ENCODE assay signal across 25 cellular contexts in genomic region chr3:157069406-157069805, GRCh38.
DNase-seq lines count a peak whose midpoint lies in the region; ATAC-seq, FAIRE-seq and TF ChIP-seq lines count a peak whose summit lies in the region.
"Had no signal": no experiment of that assay in that cellular context is flagged by ENCODE, and none has a peak within 500 bp of the region (broad histone marks: within the 10 kb centered on the region; RNA-seq: fewer than 3 reads in every experiment).

No MANE protein-coding gene starts in this region.

- TF ChIP-seq POLR2A in K562 (conservative IDR thresholded peaks at IDR 0.05) = no peak

- H3K4me2 ChIP-seq in K562 (ENCODE audit: insufficient read depth, low read length) (no peak overlapping the region), parathyroid adenoma (ENCODE audit: low read length) (no peak overlapping the region), SK-N-SH (no peak overlapping the region)
- H3K4me2 ChIP-seq: A549 had no signal

- TF ChIP-seq RAD21 in K562 (CRISPR knock-in tag; conservative IDR thresholded peaks at IDR 0.05 in 1 of 2, IDR thresholded peaks at IDR 0.05 in 1 of 2) (no peak), SK-N-SH (IDR thresholded peaks at IDR 0.05; ENCODE audit: low read length) (no peak)

- no peak for ATAC-seq in K562
- ATAC-seq: A549, GM12878, HCT116 had no signal

- no peaks in the 10 kb centered on the region for H3F3A ChIP-seq in SK-N-SH (replicated peaks; ENCODE audit: insufficient read depth)

- H3K79me2 ChIP-seq in K562 (ENCODE audit: control insufficient read depth, insufficient read depth, low read length) = no peaks in the 10 kb centered on the region
- no peaks in the 10 kb centered on the region for H3K79me2 ChIP-seq in parathyroid adenoma
- H3K79me2 ChIP-seq in SK-N-SH (ENCODE audit: insufficient read depth) = no peaks in the 10 kb centered on the region

- H3K27me3 ChIP-seq in K562 (ENCODE audit: control insufficient read depth in 2 of 2, insufficient read depth in 2 of 2, low read length in 2 of 2) = no peaks in the 10 kb centered on the region
- no peaks in the 10 kb centered on the region for H3K27me3 ChIP-seq in parathyroid adenoma (ENCODE audit: control insufficient read depth, insufficient read depth, low read length)
- no peaks in the 10 kb centered on the region for H3K27me3 ChIP-seq in effector memory CD4-positive, alpha-beta T cell (replicated peaks; ENCODE audit: control insufficient read depth, insufficient read depth, low read length, poor library complexity, severe bottlenecking)
- no peaks in the 10 kb centered on the region for H3K27me3 ChIP-seq in SK-N-SH (ENCODE audit: insufficient read depth)
- H3K27me3 ChIP-seq: BE2C; BLaER1 treated with 17β-estradiol and CSF1 and Interleukin-3, amounts not matched to agents 10 nM and 100 nM had no signal

- DNase-seq in OCI-M1 (lab: John Stamatoyannopoulos, UW) (peak; percentile 43), K562 (ENCODE audit: extremely low read depth in 1 of 4, low spot score in 3 of 4) (no peak), UCSD-AML1 (lab: John Stamatoyannopoulos, UW; ENCODE audit: unreplicated experiment) (no peak), SK-N-SH (no peak)
- no peak for DNase-seq in effector memory CD4-positive, alpha-beta T cell
- DNase-seq: 8988T; ACHN; AML-193; BE2C; CD4-positive, alpha-beta memory T cell; DMS 273 treated with DMSO at 0.1 percent for 48 hours; DMS79; EL; GDM1; GM23248; H9 had no signal

- POLR2A ChIA-PET in K562 (lab: Yijun Ruan, JAX) = interaction anchor here (0.7 kb wide), 1 partner anchor 387 kb away, joined by 3 read pairs; no protein-coding TSS in a partner anchor
- POLR2A ChIA-PET in SK-N-SH (lab: Yijun Ruan, JAX) = no interaction called here

- H3K9ac ChIP-seq in K562 (ENCODE audit: insufficient read depth in 1 of 2, low read depth in 2 of 2, low read length in 2 of 2) (no peak overlapping the region), parathyroid adenoma (no peak overlapping the region), SK-N-SH (no peak overlapping the region)
- H3K9ac ChIP-seq: BLaER1 treated with 17β-estradiol and CSF1 and Interleukin-3, amounts not matched to agents 10 nM and 100 nM; GM23248 had no signal

- H3K27ac ChIP-seq in C4-2B (peak overlapping the region; percentile 63; the same call in 1 of the 2 replicates), K562 (ENCODE audit: extremely low read depth, low read depth, low read length) (no peak overlapping the region), parathyroid adenoma (peak overlapping the region; percentile 99), SK-N-SH (ENCODE audit: low read depth in 2 of 2, low read length in 1 of 2) (no peak overlapping the region)
- H3K27ac ChIP-seq in effector memory CD4-positive, alpha-beta T cell (ENCODE audit: insufficient read depth, low read length, poor library complexity, severe bottlenecking) = no peak overlapping the region
- H3K27ac ChIP-seq: A549, GM23248 had no signal

- intact Hi-C loops in K562 (cut with micrococcal nuclease) = no loop called here

- in situ Hi-C loops in K562 (cut with MboI) = no loop called here

- no peak overlapping the region for H2AFZ ChIP-seq in K562 (ENCODE audit: low read depth, low read length)
- H2AFZ ChIP-seq in parathyroid adenoma = no peak overlapping the region
- no peak overlapping the region for H2AFZ ChIP-seq in SK-N-SH (ENCODE audit: low read depth)
- H2AFZ ChIP-seq: GM23248 had no signal

- H3K4me3 ChIP-seq in K562 (no peak overlapping the region), parathyroid adenoma (ENCODE audit: low read depth, low read length) (no peak overlapping the region), SK-N-SH (ENCODE audit: low read depth in 2 of 2, low read length in 1 of 2) (no peak overlapping the region)
- no peak overlapping the region for H3K4me3 ChIP-seq in effector memory CD4-positive, alpha-beta T cell (ENCODE audit: insufficient read depth, low read depth, low read length, poor library complexity, severe bottlenecking)
- H3K4me3 ChIP-seq: A549; BLaER1 treated with 17β-estradiol and CSF1 and Interleukin-3, amounts not matched to agents 10 nM and 100 nM; GM12878; GM23248 had no signal

- WGBS in K562 (ENCODE audit: insufficient coverage, low coverage, missing lambda C conversion rate) = 3% methylated on average over 4 of the region's 4 CpGs
- WGBS in SK-N-SH (ENCODE audit: low lambda C conversion rate) = 69% methylated on average over 4 of the region's 4 CpGs

- TF ChIP-seq EP300 in K562 (IDR thresholded peaks at IDR 0.05; ENCODE audit: low read length) (peak; percentile 13; the same call in 1 of the 2 replicates), SK-N-SH (IDR thresholded peaks at IDR 0.05; ENCODE audit: borderline replicate concordance in 1 of 2, low read depth in 1 of 2, low read length in 1 of 2) (no peak)

- H3K36me3 ChIP-seq in K562 (ENCODE audit: control insufficient read depth, insufficient read depth, low read length) = no peaks in the 10 kb centered on the region
- no peaks in the 10 kb centered on the region for H3K36me3 ChIP-seq in parathyroid adenoma (ENCODE audit: control insufficient read depth, insufficient read depth, low read length)
- no peaks in the 10 kb centered on the region for H3K36me3 ChIP-seq in effector memory CD4-positive, alpha-beta T cell (ENCODE audit: control insufficient read depth, insufficient read depth, low read length)
- no peaks in the 10 kb centered on the region for H3K36me3 ChIP-seq in SK-N-SH (replicated peaks in 1 of 2; ENCODE audit: control insufficient read depth in 1 of 2, insufficient read depth in 2 of 2, low read length in 1 of 2)
- H3K36me3 ChIP-seq: BE2C; BLaER1 treated with 17β-estradiol and CSF1 and Interleukin-3, amounts not matched to agents 10 nM and 100 nM had no signal

- H4K20me1 ChIP-seq in K562 (replicated peaks; ENCODE audit: control insufficient read depth, insufficient read depth, low read length) (no peaks in the 10 kb centered on the region), SK-N-SH (ENCODE audit: insufficient read depth) (no peaks in the 10 kb centered on the region)
- H4K20me1 ChIP-seq: BLaER1 treated with 17β-estradiol and CSF1 and Interleukin-3, amounts not matched to agents 10 nM and 100 nM had no signal

- H3K9me2 ChIP-seq in SK-N-SH = no peaks in the 10 kb centered on the region

- no TSS peak for BruUV-seq in K562 (replicated peaks; lab: Mats Ljungman, UMichigan)

- H3K4me1 ChIP-seq in K562 (replicated peaks in 1 of 2; ENCODE audit: control insufficient read depth in 2 of 2, insufficient read depth in 2 of 2, low read length in 2 of 2) (no peaks in the 10 kb centered on the region; a peak in 3 of 5 replicates), parathyroid adenoma (peaks cover 87% of the 10 kb centered on the region), SK-N-SH (ENCODE audit: control insufficient read depth in 1 of 2, insufficient read depth in 2 of 2, low read depth in 1 of 2, low read length in 1 of 2) (peaks cover 8 to 9% of the 10 kb centered on the region in 2 experiments; a peak in 2 of 4 replicates)
- H3K4me1 ChIP-seq in effector memory CD4-positive, alpha-beta T cell (ENCODE audit: control insufficient read depth, insufficient read depth, low read length, poor library complexity, severe bottlenecking) = peaks cover 13% of the 10 kb centered on the region
- H3K4me1 ChIP-seq: A549, BE2C had no signal

- TF ChIP-seq CTCF in C4-2B (conservative IDR thresholded peaks at IDR 0.05) (no peak), K562 (IDR thresholded peaks at IDR 0.05 in 2 of 3, conservative IDR thresholded peaks at IDR 0.05 in 1 of 3; ENCODE audit: insufficient read depth in 2 of 3, low read depth in 1 of 3, low read length in 3 of 3) (no peak), parathyroid adenoma (IDR thresholded peaks at IDR 0.05) (no peak), SK-N-SH (IDR thresholded peaks at IDR 0.05) (no peak)

- H3K9me3 ChIP-seq in K562 (replicated peaks; ENCODE audit: control insufficient read depth, insufficient read depth, low read depth, low read length) (no peaks in the 10 kb centered on the region), parathyroid adenoma (ENCODE audit: control insufficient read depth, low read length) (no peaks in the 10 kb centered on the region), SK-N-SH (no peaks in the 10 kb centered on the region)
- no peaks in the 10 kb centered on the region for H3K9me3 ChIP-seq in effector memory CD4-positive, alpha-beta T cell (ENCODE audit: control insufficient read depth, low read length)
- H3K9me3 ChIP-seq: A549; BE2C; BLaER1 treated with 17β-estradiol and CSF1 and Interleukin-3, amounts not matched to agents 10 nM and 100 nM had no signal

- no peak for FAIRE-seq in K562 (lab: Jason Lieb, UNC)
- FAIRE-seq: A549, D721Med, GM12878, GM19239, H1 had no signal

- no peaks in the 10 kb centered on the region for H3K9me1 ChIP-seq in K562 (ENCODE audit: control insufficient read depth, insufficient read depth, low read length)

- CTCF ChIA-PET in K562 (lab: Yijun Ruan, JAX; ENCODE audit: low intra/inter-chr PET ratio) (no interaction called here), SK-N-SH (lab: Yijun Ruan, JAX) (interaction anchor here (0.7 to 1.5 kb wide), 3 partner anchors 12 to 396 kb away, joined by 3 to 4 read pairs (median 4); no protein-coding TSS in a partner anchor)

TF ChIP-seq in K562, 482 proteins besides CTCF, POLR2A, EP300 and RAD21 (continues in another document):
- TF ChIP-seq TCF3 (CRISPR knock-in tag; IDR thresholded peaks at IDR 0.05) = peak; percentile 79
- 0 out of 2 replicates have a peak, but pooled peaks have one; percentile 13 for TF ChIP-seq STAT5A (IDR thresholded peaks at IDR 0.05; ENCODE audit: borderline replicate concordance, low read length)
- no peak for TF ChIP-seq ATF1 (CRISPR knock-in tag; IDR thresholded peaks at IDR 0.05)
- 0 out of 2 replicates have a peak, but pooled peaks have one; percentile 16 for TF ChIP-seq ATF1 (tag; IDR thresholded peaks at IDR 0.05)
- peak; percentile 74 for TF ChIP-seq TEAD4 (IDR thresholded peaks at IDR 0.05; ENCODE audit: low read length)
- TF ChIP-seq TEAD4 (CRISPR knock-in tag; IDR thresholded peaks at IDR 0.05; ENCODE audit: borderline replicate concordance) = no peak
- 0 out of 2 replicates have a peak, but pooled peaks have one; percentile 21 for TF ChIP-seq KLF16 (IDR thresholded peaks at IDR 0.05)
- peak; percentile 35; the same call in 1 of the 2 replicates for TF ChIP-seq CBFA2T2 (conservative IDR thresholded peaks at IDR 0.05)

TF ChIP-seq in SK-N-SH, 30 proteins besides CTCF, POLR2A, EP300 and RAD21:
- no peak for TF ChIP-seq JUND (IDR thresholded peaks at IDR 0.05)

Comparison
In these comparisons a context has a peak if more than half of its experiments do, and no peak if none do; other contexts are left out.
1. H3K27ac ChIP-seq: peak in C4-2B (single experiment) and parathyroid adenoma (single experiment); none in K562 (single experiment), effector memory CD4-positive, alpha-beta T cell (single experiment) and SK-N-SH (0 of 2).